ENCODE assay signal across 24 cellular contexts in genomic region chr11:121133046-121133445, GRCh38.
"Had no signal": no experiment of that assay in that cellular context is flagged by ENCODE, and none has a peak within 500 bp of the region (broad histone marks: within the 10 kb centered on the region; RNA-seq: fewer than 3 reads in every experiment).

No MANE protein-coding gene starts in this region.

- H3K27me3 ChIP-seq: MG63 had no signal

- ATAC-seq: Panc1, T-cell had no signal

- H3K9me3 ChIP-seq: MG63, SK-N-SH had no signal

- H3K9ac ChIP-seq: SK-N-SH had no signal

- H3K4me3 Mint-ChIP-seq: T-cell had no signal

- H3K27ac Mint-ChIP-seq: T-cell had no signal

- H3K36me3 ChIP-seq: MG63 had no signal

- H3K27ac ChIP-seq: RWPE1 had no signal

- H3K9me3 Mint-ChIP-seq: T-cell had no signal

- H3K4me2 ChIP-seq: SK-N-SH had no signal

- H3K4me1 Mint-ChIP-seq: T-cell had no signal

- H3K4me3 ChIP-seq: MG63 had no signal

- DNase-seq: IMR-90, Karpas-422, KG1, MG63, NCI-H1092, NCI-H1105 treated with DMSO at 0.1 percent for 48 hours, NCI-H1417 treated with DMSO at 0.1 percent for 48 hours, NCI-H146, NCI-H1694 treated with DMSO at 0.1 percent for 48 hours, NCI-H1930, NCI-H2081, NCI-H2107, NCI-H2171 treated with DMSO at 0.1 percent for 48 hours, NCI-H226, NCI-H446, NCI-H510A, NCI-H524 treated with DMSO at 0.1 percent for 48 hours, NCI-H774, SHP77, SW 1271, T-cell had no signal

- H3K9me2 ChIP-seq: SK-N-SH had no signal

- H3K36me3 Mint-ChIP-seq: T-cell had no signal
